2 cellular contexts compared by ENCODE assay signal in the genomic region with DNA sequence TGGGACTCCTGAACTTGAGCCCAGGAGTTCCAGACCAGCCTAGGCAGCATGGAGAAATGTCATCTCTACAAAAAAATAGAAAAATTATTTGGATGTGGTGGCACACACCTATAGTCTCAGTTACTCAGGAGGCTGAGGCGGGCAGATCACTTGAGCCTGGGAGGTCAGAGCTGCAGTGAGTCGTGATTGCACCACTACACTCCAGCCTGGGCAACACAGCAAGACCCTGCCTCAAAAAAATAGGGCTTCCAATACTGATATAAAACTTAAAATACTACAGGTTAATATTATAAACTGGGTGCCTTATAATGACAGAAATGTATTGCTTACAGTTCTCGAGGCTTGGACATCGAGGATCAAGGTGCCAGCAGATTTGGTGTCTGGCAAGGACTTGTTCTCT.
TF ChIP-seq lines count a peak whose summit lies in the region.

No MANE protein-coding gene starts in this region.

TF ChIP-seq in HEK293, 187 proteins besides CTCF, POLR2A, EP300 and RAD21:
- TF ChIP-seq ZNF121 (tag by site-specific recombination; IDR thresholded peaks at IDR 0.05) (peak; percentile 64; the same call in 1 of the 2 replicates), ZNF266 (tag by site-specific recombination; IDR thresholded peaks at IDR 0.05; ENCODE audit: low read depth) (no peak)

TF ChIP-seq in K562, 482 proteins besides CTCF, POLR2A, EP300 and RAD21:
- TF ChIP-seq ZNF121 (CRISPR knock-in tag; conservative IDR thresholded peaks at IDR 0.05) (peak; percentile 54), RBM25 (IDR thresholded peaks at IDR 0.05; ENCODE audit: low read depth, low read length, severe bottlenecking) (peak; percentile 11), ZNF507 (tag; conservative IDR thresholded peaks at IDR 0.05) (no peak)
TF ChIP-seq in K562: peak in this region for 2.
